ENCODE assay signal across 1 cellular context in the genomic region with DNA sequence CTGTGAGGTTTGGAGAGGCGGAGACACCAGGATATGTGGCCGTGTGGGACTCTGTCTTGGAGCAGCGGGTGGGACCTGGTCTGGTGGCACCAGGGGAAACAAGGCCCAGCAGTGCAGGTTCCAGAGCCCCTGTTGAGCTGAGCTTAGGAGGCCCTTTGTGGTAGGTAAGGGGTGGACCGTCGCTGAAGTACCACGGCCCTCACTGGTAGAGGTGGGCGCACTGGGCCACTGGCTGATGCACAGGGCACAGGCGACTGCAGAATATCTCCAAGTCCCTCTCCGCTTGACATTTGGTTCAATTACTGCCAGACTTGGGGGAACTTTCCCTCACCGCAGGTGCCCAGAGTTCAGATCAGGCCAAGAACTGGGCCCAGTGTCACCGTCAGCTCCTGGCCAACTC.
TF ChIP-seq lines count a peak whose summit lies in the region.

No MANE protein-coding gene starts in this region.

TF ChIP-seq in GM23338, 12 proteins besides CTCF, POLR2A, EP300 and RAD21:
- TF ChIP-seq, protein P1, sequence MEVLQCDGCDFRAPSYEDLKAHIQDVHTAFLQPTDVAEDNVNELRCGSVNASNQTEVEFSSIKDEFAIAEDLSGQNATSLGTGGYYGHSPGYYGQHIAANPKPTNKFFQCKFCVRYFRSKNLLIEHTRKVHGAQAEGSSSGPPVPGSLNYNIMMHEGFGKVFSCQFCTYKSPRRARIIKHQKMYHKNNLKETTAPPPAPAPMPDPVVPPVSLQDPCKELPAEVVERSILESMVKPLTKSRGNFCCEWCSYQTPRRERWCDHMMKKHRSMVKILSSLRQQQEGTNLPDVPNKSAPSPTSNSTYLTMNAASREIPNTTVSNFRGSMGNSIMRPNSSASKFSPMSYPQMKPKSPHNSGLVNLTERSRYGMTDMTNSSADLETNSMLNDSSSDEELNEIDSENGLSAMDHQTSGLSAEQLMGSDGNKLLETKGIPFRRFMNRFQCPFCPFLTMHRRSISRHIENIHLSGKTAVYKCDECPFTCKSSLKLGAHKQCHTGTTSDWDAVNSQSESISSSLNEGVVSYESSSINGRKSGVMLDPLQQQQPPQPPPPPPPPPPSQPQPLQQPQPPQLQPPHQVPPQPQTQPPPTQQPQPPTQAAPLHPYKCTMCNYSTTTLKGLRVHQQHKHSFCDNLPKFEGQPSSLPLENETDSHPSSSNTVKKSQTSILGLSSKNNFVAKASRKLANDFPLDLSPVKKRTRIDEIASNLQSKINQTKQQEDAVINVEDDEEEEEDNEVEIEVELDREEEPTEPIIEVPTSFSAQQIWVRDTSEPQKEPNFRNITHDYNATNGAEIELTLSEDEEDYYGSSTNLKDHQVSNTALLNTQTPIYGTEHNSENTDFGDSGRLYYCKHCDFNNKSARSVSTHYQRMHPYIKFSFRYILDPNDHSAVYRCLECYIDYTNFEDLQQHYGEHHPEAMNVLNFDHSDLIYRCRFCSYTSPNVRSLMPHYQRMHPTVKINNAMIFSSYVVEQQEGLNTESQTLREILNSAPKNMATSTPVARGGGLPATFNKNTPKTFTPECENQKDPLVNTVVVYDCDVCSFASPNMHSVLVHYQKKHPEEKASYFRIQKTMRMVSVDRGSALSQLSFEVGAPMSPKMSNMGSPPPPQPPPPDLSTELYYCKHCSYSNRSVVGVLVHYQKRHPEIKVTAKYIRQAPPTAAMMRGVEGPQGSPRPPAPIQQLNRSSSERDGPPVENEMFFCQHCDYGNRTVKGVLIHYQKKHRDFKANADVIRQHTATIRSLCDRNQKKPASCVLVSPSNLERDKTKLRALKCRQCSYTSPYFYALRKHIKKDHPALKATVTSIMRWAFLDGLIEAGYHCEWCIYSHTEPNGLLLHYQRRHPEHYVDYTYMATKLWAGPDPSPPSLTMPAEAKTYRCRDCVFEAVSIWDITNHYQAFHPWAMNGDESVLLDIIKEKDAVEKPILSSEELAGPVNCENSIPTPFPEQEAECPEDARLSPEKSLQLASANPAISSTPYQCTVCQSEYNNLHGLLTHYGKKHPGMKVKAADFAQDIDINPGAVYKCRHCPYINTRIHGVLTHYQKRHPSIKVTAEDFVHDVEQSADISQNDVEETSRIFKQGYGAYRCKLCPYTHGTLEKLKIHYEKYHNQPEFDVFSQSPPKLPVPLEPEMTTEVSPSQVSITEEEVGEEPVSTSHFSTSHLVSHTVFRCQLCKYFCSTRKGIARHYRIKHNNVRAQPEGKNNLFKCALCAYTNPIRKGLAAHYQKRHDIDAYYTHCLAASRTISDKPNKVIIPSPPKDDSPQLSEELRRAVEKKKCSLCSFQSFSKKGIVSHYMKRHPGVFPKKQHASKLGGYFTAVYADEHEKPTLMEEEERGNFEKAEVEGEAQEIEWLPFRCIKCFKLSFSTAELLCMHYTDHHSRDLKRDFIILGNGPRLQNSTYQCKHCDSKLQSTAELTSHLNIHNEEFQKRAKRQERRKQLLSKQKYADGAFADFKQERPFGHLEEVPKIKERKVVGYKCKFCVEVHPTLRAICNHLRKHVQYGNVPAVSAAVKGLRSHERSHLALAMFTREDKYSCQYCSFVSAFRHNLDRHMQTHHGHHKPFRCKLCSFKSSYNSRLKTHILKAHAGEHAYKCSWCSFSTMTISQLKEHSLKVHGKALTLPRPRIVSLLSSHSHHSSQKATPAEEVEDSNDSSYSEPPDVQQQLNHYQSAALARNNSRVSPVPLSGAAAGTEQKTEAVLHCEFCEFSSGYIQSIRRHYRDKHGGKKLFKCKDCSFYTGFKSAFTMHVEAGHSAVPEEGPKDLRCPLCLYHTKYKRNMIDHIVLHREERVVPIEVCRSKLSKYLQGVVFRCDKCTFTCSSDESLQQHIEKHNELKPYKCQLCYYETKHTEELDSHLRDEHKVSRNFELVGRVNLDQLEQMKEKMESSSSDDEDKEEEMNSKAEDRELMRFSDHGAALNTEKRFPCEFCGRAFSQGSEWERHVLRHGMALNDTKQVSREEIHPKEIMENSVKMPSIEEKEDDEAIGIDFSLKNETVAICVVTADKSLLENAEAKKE (CRISPR knock-in tag; IDR thresholded peaks at IDR 0.05) = no peak
- TF ChIP-seq, protein P2, sequence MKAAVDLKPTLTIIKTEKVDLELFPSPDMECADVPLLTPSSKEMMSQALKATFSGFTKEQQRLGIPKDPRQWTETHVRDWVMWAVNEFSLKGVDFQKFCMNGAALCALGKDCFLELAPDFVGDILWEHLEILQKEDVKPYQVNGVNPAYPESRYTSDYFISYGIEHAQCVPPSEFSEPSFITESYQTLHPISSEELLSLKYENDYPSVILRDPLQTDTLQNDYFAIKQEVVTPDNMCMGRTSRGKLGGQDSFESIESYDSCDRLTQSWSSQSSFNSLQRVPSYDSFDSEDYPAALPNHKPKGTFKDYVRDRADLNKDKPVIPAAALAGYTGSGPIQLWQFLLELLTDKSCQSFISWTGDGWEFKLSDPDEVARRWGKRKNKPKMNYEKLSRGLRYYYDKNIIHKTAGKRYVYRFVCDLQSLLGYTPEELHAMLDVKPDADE (IDR thresholded peaks at IDR 0.05) = no peak
